Comparison of ENCODE assay signal across 8 cellular contexts in the genomic region with DNA sequence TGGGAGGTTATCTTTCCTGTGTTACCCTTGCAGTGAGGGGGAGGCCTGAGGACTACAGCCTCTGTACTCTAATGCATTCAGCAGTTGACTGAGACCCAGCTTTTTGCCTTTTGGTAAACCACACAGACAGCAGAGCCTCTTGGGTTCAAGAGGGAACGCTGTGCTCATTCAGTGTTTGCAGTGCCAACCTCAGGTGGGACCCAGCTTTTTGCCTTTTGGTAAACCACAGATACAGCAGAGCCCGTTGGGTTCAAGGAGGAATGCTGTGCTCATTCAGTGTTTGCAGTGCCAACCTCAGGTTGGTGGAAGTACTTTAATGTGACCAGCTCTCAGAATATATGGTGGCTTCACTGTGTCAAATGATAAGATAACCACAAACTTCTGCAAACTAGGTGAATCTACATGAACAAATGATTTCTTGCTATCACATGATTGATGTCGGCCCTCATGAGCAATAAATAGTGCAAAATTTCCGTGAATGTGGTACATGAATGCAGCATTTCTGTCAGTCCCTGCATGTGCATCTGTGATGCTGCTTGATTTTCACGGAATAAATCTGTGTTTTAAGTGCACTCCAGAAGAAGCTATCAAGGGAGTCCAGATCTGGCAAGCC. TPM values are rescaled to one million over a fixed set of nuclear protein-coding genes. Genes with fewer than 3 reads are reported as not detected.
DNase-seq lines count a peak whose midpoint lies in the region; ATAC-seq and TF ChIP-seq lines count a peak whose summit lies in the region.

No MANE protein-coding gene starts in this region.

- H3K9ac ChIP-seq in HUES64 (ENCODE audit: low read depth, low read length), result peak overlapping the region; percentile 11; the same call in 1 of the 2 replicates

- peak overlapping the region; percentile 92 for H3K27ac Mint-ChIP-seq in dendritic cell treated with granulocyte-macrophage colony-stimulating factor and Interleukin-4, amounts not matched to agents 40 ng/mL and 50 ng/mL, for 4 days

- H3K9me3 ChIP-seq in HUES64 (ENCODE audit: insufficient read depth, low read depth, low read length) (no peaks in the 10 kb centered on the region), stomach (no peaks in the 10 kb centered on the region)

- TF ChIP-seq CTCF in stomach (IDR thresholded peaks at IDR 0.05), result no peak

- DNase-seq in SIG-M5 treated with dmso at 0.1 percent for 504 hours (lab: John Stamatoyannopoulos, UW; ENCODE audit: unreplicated experiment) (peak; percentile 60), SIG-M5 (lab: John Stamatoyannopoulos, UW) (no peak), stomach (no peak), middle frontal gyrus (ENCODE audit: extremely low spot score, low spot score) (no peak)

- H3K4me1 ChIP-seq in HUES64 (ENCODE audit: insufficient read depth, low read length) (peaks cover 23% of the 10 kb centered on the region), stomach (peaks cover 0 to 59% (median 37%) of the 10 kb centered on the region in 4 donors)

- ATAC-seq in GM18519 (IDR thresholded peaks at IDR 0.05; ENCODE audit: low FRiP score, unreplicated experiment) (no peak), HG02870 (IDR thresholded peaks at IDR 0.05; ENCODE audit: unreplicated experiment) (no peak)

- H3K4me3 Mint-ChIP-seq in dendritic cell treated with granulocyte-macrophage colony-stimulating factor and Interleukin-4, amounts not matched to agents 40 ng/mL and 50 ng/mL, for 4 days, result peak overlapping the region; percentile 91

- intact Hi-C loops in dendritic cell treated with granulocyte-macrophage colony-stimulating factor and Interleukin-4, amounts not matched to agents 40 ng/mL and 50 ng/mL, for 4 days (cut with micrococcal nuclease), result loop anchor here (5.0 to 10.0 kb wide), 4 partner anchors 72 to 890 kb away; a partner anchor contains a TSS
- intact Hi-C loops in stomach (cut with DNase I; ENCODE audit: low total_unique reads), result no loop called here

- no peaks in the 10 kb centered on the region for H3K27me3 Mint-ChIP-seq in dendritic cell treated with granulocyte-macrophage colony-stimulating factor and Interleukin-4, amounts not matched to agents 40 ng/mL and 50 ng/mL, for 4 days

- H3K4me1 Mint-ChIP-seq in dendritic cell treated with granulocyte-macrophage colony-stimulating factor and Interleukin-4, amounts not matched to agents 40 ng/mL and 50 ng/mL, for 4 days (ENCODE audit: low read depth), result peaks cover 72% of the 10 kb centered on the region

- no peak overlapping the region for H3K27ac ChIP-seq in HUES64 (ENCODE audit: low read depth, low read length)
- peak overlapping the region; percentile 88 to 95 (median 89) for H3K27ac ChIP-seq in stomach

- H3K4me3 ChIP-seq in HUES64 (ENCODE audit: low read length) (peak overlapping the region; percentile 89), stomach (peak overlapping the region; percentile 68 to 88 (median 74))

- no peaks in the 10 kb centered on the region for H3K9me3 Mint-ChIP-seq in dendritic cell treated with granulocyte-macrophage colony-stimulating factor and Interleukin-4, amounts not matched to agents 40 ng/mL and 50 ng/mL, for 4 days

- no peak for TF ChIP-seq POLR2A in stomach (IDR thresholded peaks at IDR 0.05)

- 88% methylated on average over 5 of the region's 5 CpGs for WGBS in HUES64
- WGBS in stomach, 5 donors, result 20 to 43% (median 34%) methylated on average over 5 of the region's 5 CpGs

- H3K27me3 ChIP-seq in HUES64 (ENCODE audit: insufficient read depth, low read length) (no peaks in the 10 kb centered on the region), stomach (peaks cover 0 to 12% (median 0%) of the 10 kb centered on the region in 3 donors)

- peaks cover 20% of the 10 kb centered on the region for H3K36me3 Mint-ChIP-seq in dendritic cell treated with granulocyte-macrophage colony-stimulating factor and Interleukin-4, amounts not matched to agents 40 ng/mL and 50 ng/mL, for 4 days (ENCODE audit: low read depth)

- H3K36me3 ChIP-seq in HUES64 (ENCODE audit: insufficient read depth, low read length) (no peaks in the 10 kb centered on the region), stomach (no peaks in the 10 kb centered on the region)

- TF ChIP-seq EP300 in stomach (IDR thresholded peaks at IDR 0.05), result no peak

RNA-seq across cellular contexts. Expression of a gene that starts 1.7 kb away (rescaled TPM):
- polyA plus RNA-seq in HUES64 (2013, experiment 1 of 2), result 32.6 TPM
- polyA plus RNA-seq in HUES64 (2013, experiment 2 of 2), result 37.0 TPM
- total RNA-seq in stomach, result 100 to 1,000 TPM in 2 of 5 donors, 10 to 100 TPM in 3; 42.0 to 122 (median 97.1) TPM
- polyA plus RNA-seq in stomach, result 10 to 100 TPM; 11.5 to 39.7 (median 29.8) TPM
